In the genomic region with DNA sequence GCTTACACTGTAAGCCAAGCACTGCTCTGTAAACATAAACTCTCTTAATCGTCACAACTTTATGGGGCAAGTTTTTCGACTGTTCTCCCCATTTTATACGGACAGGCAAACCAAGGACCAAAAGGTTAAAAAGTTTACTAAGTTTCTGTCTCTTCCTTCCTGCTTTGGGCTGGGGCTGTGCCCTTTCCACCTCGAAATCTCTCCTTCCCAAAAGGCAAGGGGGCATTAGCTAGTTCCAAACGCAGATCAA, we compare ENCODE assay signal across 8 cellular contexts. TPM values are rescaled to one million over a fixed set of nuclear protein-coding genes. Genes with fewer than 3 reads are reported as not detected.
DNase-seq lines count a peak whose midpoint lies in the region; ATAC-seq, FAIRE-seq and TF ChIP-seq lines count a peak whose summit lies in the region.

No MANE protein-coding gene starts in this region.

- no peak for DNase-seq in stimulated activated naive CD8-positive, alpha-beta T cell treated with anti-CD3 and anti-CD28 coated beads, Interleukin-15, Interleukin-2, amounts not matched to agents 100 U/mL and 50 U/mL, for 24 hours
- DNase-seq in cardiac fibroblast (ENCODE audit: low read depth in 2 of 2), result no peak
- DNase-seq in mucosa of descending colon, result no peak
- DNase-seq in GM19239 (ENCODE audit: insufficient read length, low spot score), result no peak
- DNase-seq in NCI-H82 (lab: John Stamatoyannopoulos, UW), result no peak
- no peak for DNase-seq in NCI-H446 (lab: John Stamatoyannopoulos, UW)

- peaks cover 67% of the 10 kb centered on the region for H3K4me1 ChIP-seq in mucosa of descending colon (ENCODE audit: low read depth)

- TF ChIP-seq CTCF in cardiac fibroblast (IDR thresholded peaks at IDR 0.05; ENCODE audit: low read depth, low read length) (no peak), mucosa of descending colon (IDR thresholded peaks at IDR 0.05) (no peak)

- H3K4me1 Mint-ChIP-seq in stimulated activated naive CD8-positive, alpha-beta T cell treated with anti-CD3 and anti-CD28 coated beads, Interleukin-15, Interleukin-2, amounts not matched to agents 100 ng/mL and 50 ng/mL, for 24 hours (ENCODE audit: low read depth), result peaks cover 66% of the 10 kb centered on the region

- no peaks in the 10 kb centered on the region for H3K9me3 ChIP-seq in mucosa of descending colon

- no peaks in the 10 kb centered on the region for H3K27me3 Mint-ChIP-seq in stimulated activated naive CD8-positive, alpha-beta T cell treated with anti-CD3 and anti-CD28 coated beads, Interleukin-15, Interleukin-2, amounts not matched to agents 100 ng/mL and 50 ng/mL, for 24 hours

- H3K27ac Mint-ChIP-seq in stimulated activated naive CD8-positive, alpha-beta T cell treated with anti-CD3 and anti-CD28 coated beads, Interleukin-15, Interleukin-2, amounts not matched to agents 100 ng/mL and 50 ng/mL, for 24 hours, result peak overlapping the region; percentile 98

- FAIRE-seq in GM19239 (lab: Jason Lieb, UNC), result no peak

- H3K36me3 ChIP-seq in mucosa of descending colon (ENCODE audit: low read depth), result no peaks in the 10 kb centered on the region

- peak overlapping the region; percentile 77 to 97 for H3K4me3 ChIP-seq in cardiac fibroblast (replicated peaks in 1 of 2; ENCODE audit: low read depth in 2 of 2, low read length in 2 of 2)
- H3K4me3 ChIP-seq in mucosa of descending colon, result peak overlapping the region; percentile 98

- intact Hi-C loops in mucosa of descending colon (cut with DNase I, micrococcal nuclease), result loop anchor here in 1 of 2 donors (5.0 kb wide), 1 partner anchor 43 kb away; a partner anchor contains a TSS

- H3K4me3 Mint-ChIP-seq in stimulated activated naive CD8-positive, alpha-beta T cell treated with anti-CD3 and anti-CD28 coated beads, Interleukin-15, Interleukin-2, amounts not matched to agents 100 ng/mL and 50 ng/mL, for 24 hours, result peak overlapping the region; percentile 95

- no peaks in the 10 kb centered on the region for H3K9me3 Mint-ChIP-seq in stimulated activated naive CD8-positive, alpha-beta T cell treated with anti-CD3 and anti-CD28 coated beads, Interleukin-15, Interleukin-2, amounts not matched to agents 100 ng/mL and 50 ng/mL, for 24 hours

- H3K36me3 Mint-ChIP-seq in stimulated activated naive CD8-positive, alpha-beta T cell treated with anti-CD3 and anti-CD28 coated beads, Interleukin-15, Interleukin-2, amounts not matched to agents 100 ng/mL and 50 ng/mL, for 24 hours (ENCODE audit: low read depth), result peaks cover 31% of the 10 kb centered on the region

- no peak for ATAC-seq in stimulated activated naive CD8-positive, alpha-beta T cell treated with anti-CD3 and anti-CD28 coated beads, Interleukin-15, Interleukin-2, amounts not matched to agents 100 U/mL and 50 U/mL, for 24 hours
- ATAC-seq in mucosa of descending colon, result no peak
- no peak for ATAC-seq in HG02763 (IDR thresholded peaks at IDR 0.05; ENCODE audit: unreplicated experiment)

RNA-seq across cellular contexts. Expression of a gene that starts 2.2 kb away (rescaled TPM):
- 100 to 1,000 TPM; 267 to 328 (median 295) TPM for total RNA-seq in mucosa of descending colon

RNA-seq across cellular contexts. Expression of a gene that starts 4.9 kb away (rescaled TPM):
- 10 to 100 TPM in 1 of 3 donors, 1 to 10 TPM in 2; 4.4 to 10.6 (median 8.0) TPM for total RNA-seq in mucosa of descending colon

RNA-seq across cellular contexts. Expression of a gene that starts 43.7 kb away (rescaled TPM):
- total RNA-seq in mucosa of descending colon, result 100 to 1,000 TPM in 2 of 3 donors, 10 to 100 TPM in 1; 86.3 to 158 (median 124) TPM

RNA-seq across cellular contexts. Expression of a gene that starts 53.0 kb away (rescaled TPM):
- total RNA-seq in mucosa of descending colon, result 1 to 10 TPM; 2.5 to 7.7 (median 6.2) TPM
